8 cellular contexts compared by ENCODE assay signal in the genomic region with DNA sequence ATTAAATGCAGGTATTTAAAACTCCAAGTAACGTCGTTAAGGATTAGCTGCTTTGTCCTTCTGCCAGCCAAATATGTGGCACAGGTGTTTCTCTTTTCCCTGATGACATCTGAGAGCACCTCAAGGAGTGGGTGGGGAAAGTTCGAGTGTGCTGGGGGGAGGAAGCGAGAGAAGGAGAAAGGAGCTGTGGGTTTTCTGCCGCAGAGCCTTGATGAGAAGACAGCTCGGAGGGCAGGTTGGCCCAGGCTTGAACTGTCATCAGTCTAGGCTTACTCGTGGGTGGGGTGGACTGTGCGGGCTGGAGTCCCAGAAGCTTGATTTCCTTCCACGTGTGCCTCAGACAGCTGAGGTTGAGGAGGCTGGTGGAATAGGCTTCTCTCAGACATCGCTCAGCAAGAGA. TPM values are rescaled to one million over a fixed set of nuclear protein-coding genes. Genes with fewer than 3 reads are reported as not detected.
DNase-seq lines count a peak whose midpoint lies in the region; ATAC-seq and TF ChIP-seq lines count a peak whose summit lies in the region.

No MANE protein-coding gene starts in this region.

- H3K9me3 Mint-ChIP-seq in activated CD8-positive, alpha-beta memory T cell treated with anti-CD3 and anti-CD28 coated beads, Interleukin-2, amount 10 ng/mL, durations not matched to agents 7 days and 5 days (ENCODE audit: low read depth), result no peaks in the 10 kb centered on the region

- peaks cover 21% of the 10 kb centered on the region for H3K36me3 Mint-ChIP-seq in activated CD8-positive, alpha-beta memory T cell treated with anti-CD3 and anti-CD28 coated beads, Interleukin-2, amount 10 ng/mL, durations not matched to agents 7 days and 5 days

- H3K4me3 Mint-ChIP-seq in activated CD8-positive, alpha-beta memory T cell treated with anti-CD3 and anti-CD28 coated beads, Interleukin-2, amount 10 ng/mL, durations not matched to agents 7 days and 5 days, result no peak overlapping the region

- no peak overlapping the region for H3K27ac Mint-ChIP-seq in activated CD8-positive, alpha-beta memory T cell treated with anti-CD3 and anti-CD28 coated beads, Interleukin-2, amount 10 ng/mL, durations not matched to agents 7 days and 5 days

- no peaks in the 10 kb centered on the region for H3K9me3 ChIP-seq in left lung

- peak overlapping the region in 1 of 2 donors; percentile 61 for H3K27ac ChIP-seq in left lung

- peak; percentile 62 for ATAC-seq in HG03442 (IDR thresholded peaks at IDR 0.05; ENCODE audit: unreplicated experiment)
- ATAC-seq in activated CD8-positive, alpha-beta memory T cell treated with anti-CD3 and anti-CD28 coated beads, Interleukin-2, amount 10 ng/mL, durations not matched to agents 7 days and 5 days, result peak; percentile 46
- peak; percentile 36 for ATAC-seq in left lung

- DNase-seq in NCI-H2107 treated with DMSO at 0.1 percent for 48 hours (lab: John Stamatoyannopoulos, UW; ENCODE audit: unreplicated experiment) (peak; percentile 14), NCI-H2107 (lab: John Stamatoyannopoulos, UW) (no peak), left lung (peak in 1 of 2 donors; percentile 51), superior temporal gyrus (ENCODE audit: extremely low spot score) (peak; percentile 45), NCI-H146 (lab: John Stamatoyannopoulos, UW) (no peak), foreskin fibroblast (no peak)
- DNase-seq in activated CD8-positive, alpha-beta memory T cell treated with anti-CD3 and anti-CD28 coated beads, Interleukin-2, amount 10 ng/mL, durations not matched to agents 7 days and 5 days, result peak; percentile 75

- H3K27me3 Mint-ChIP-seq in activated CD8-positive, alpha-beta memory T cell treated with anti-CD3 and anti-CD28 coated beads, Interleukin-2, amount 10 ng/mL, durations not matched to agents 7 days and 5 days, result no peaks in the 10 kb centered on the region

- CTCF ChIA-PET in activated CD8-positive, alpha-beta memory T cell treated with anti-CD3 and anti-CD28 coated beads, Interleukin-2, amount 10 ng/mL, durations not matched to agents 7 days and 5 days (lab: Charles Lee), result interaction anchor here (1.0 to 1.7 kb wide), 6 partner anchors 12 to 123 kb away, joined by 3 to 8 read pairs (median 4); partner anchors contain the start of gene SORL1-AS1

- H3K4me1 Mint-ChIP-seq in activated CD8-positive, alpha-beta memory T cell treated with anti-CD3 and anti-CD28 coated beads, Interleukin-2, amount 10 ng/mL, durations not matched to agents 7 days and 5 days, result peaks cover 80% of the 10 kb centered on the region

- TF ChIP-seq CTCF in left lung (IDR thresholded peaks at IDR 0.05) (no peak), foreskin fibroblast (IDR thresholded peaks at IDR 0.05; ENCODE audit: low read depth, low read length) (no peak)

- H3K4me1 ChIP-seq in left lung, result peaks cover 31 to 62% of the 10 kb centered on the region in 2 donors

- H3K4me3 ChIP-seq in left lung (no peak overlapping the region), foreskin fibroblast (ENCODE audit: low read depth in 1 of 2, low read length in 2 of 2) (no peak overlapping the region)

- peaks cover 0 to 13% of the 10 kb centered on the region in 2 donors for H3K36me3 ChIP-seq in left lung

- intact Hi-C loops in left lung (cut with DNase I), result no loop called here

- no peaks in the 10 kb centered on the region for H3K27me3 ChIP-seq in left lung

RNA-seq across cellular contexts. Expression of gene SORL1, which starts 15.9 kb away (rescaled TPM):
- total RNA-seq in activated CD8-positive, alpha-beta memory T cell treated with anti-CD3 and anti-CD28 coated beads, Interleukin-2, amount 10 ng/mL, durations not matched to agents 7 days and 5 days, result 10 to 100 TPM; 17.4 to 38.6 TPM
- 100 to 1,000 TPM in 1 of 2 donors, 10 to 100 TPM in 1; 44.9 to 114 TPM for total RNA-seq in left lung

Comparison
In these comparisons a context has a peak if more than half of its experiments do, and no peak if none do; other contexts are left out.
1. DNase-seq: peak in NCI-H2107 treated with DMSO at 0.1 percent for 48 hours (single experiment), activated CD8-positive, alpha-beta memory T cell treated with anti-CD3 and anti-CD28 coated beads, Interleukin-2, amount 10 ng/mL, durations not matched to agents 7 days and 5 days (single experiment) and superior temporal gyrus (single experiment); none in NCI-H2107 (single experiment), NCI-H146 (single experiment) and foreskin fibroblast (0 of 2).
2. Peak in every context shown above with its lines, with median percentiles within 50 percentile points of each other: ATAC-seq.